25 cellular contexts compared by ENCODE assay signal in genomic region chr6:38583523-38583922, GRCh38. TPM values are rescaled to one million over a fixed set of nuclear protein-coding genes. Genes with fewer than 3 reads are reported as not detected.
DNase-seq lines count a peak whose midpoint lies in the region; ATAC-seq, FAIRE-seq and TF ChIP-seq lines count a peak whose summit lies in the region.
"Had no signal": no experiment of that assay in that cellular context is flagged by ENCODE, and none has a peak within 500 bp of the region (broad histone marks: within the 10 kb centered on the region; RNA-seq: fewer than 3 reads in every experiment).

No MANE protein-coding gene starts in this region.

- dilution Hi-C loops in endothelial cell of umbilical vein (cut with MboI; ENCODE audit: extremely low pct_ligation_motif_present, low sequenced_read_pairs), result no loop called here

- H3K27ac ChIP-seq in endothelial cell of umbilical vein (ENCODE audit: insufficient read depth, low read depth, low read length) (no peak overlapping the region), left lung (peak overlapping the region in 1 of 2 donors; percentile 74), thyroid gland (peak overlapping the region in 2 of 3 donors; percentile 21 to 43), uterus (no peak overlapping the region)
- H3K27ac ChIP-seq: BLaER1 had no signal

- intact Hi-C loops in endothelial cell of umbilical vein (cut with micrococcal nuclease) (no loop called here), left lung (cut with DNase I) (no loop called here), thyroid gland (cut with DNase I) (no loop called here), uterus (cut with DNase I; ENCODE audit: low total_unique reads) (no loop called here)

- no peaks in the 10 kb centered on the region for H4K20me1 ChIP-seq in endothelial cell of umbilical vein (replicated peaks; ENCODE audit: control insufficient read depth, extremely low read depth, insufficient read depth, low read length)
- H4K20me1 ChIP-seq: BLaER1 had no signal

- H3K9me1 ChIP-seq in endothelial cell of umbilical vein (replicated peaks; ENCODE audit: control insufficient read depth, extremely low read depth, insufficient read depth, low read length), result no peaks in the 10 kb centered on the region

- ATAC-seq in left lung (peak; percentile 75), HG03442 (IDR thresholded peaks at IDR 0.05; ENCODE audit: unreplicated experiment) (no peak)
- ATAC-seq: GM12878 had no signal

- H3K4me1 ChIP-seq in endothelial cell of umbilical vein (ENCODE audit: control insufficient read depth, extremely low read depth, insufficient read depth, low read length) (peaks cover 10% of the 10 kb centered on the region), left lung (no peaks in the 10 kb centered on the region), thyroid gland (peaks cover 6 to 11% of the 10 kb centered on the region in 2 donors), uterus (no peaks in the 10 kb centered on the region)
- H3K4me1 ChIP-seq: BLaER1 had no signal

- BruUV-seq in endothelial cell of umbilical vein (replicated peaks; lab: Mats Ljungman, UMichigan), result no TSS peak

- no peak for DNase-seq in endothelial cell of umbilical vein (ENCODE audit: low read depth, low spot score)
- no peak for DNase-seq in left lung
- no peak for DNase-seq in thyroid gland
- DNase-seq in uterus, result no peak
- DNase-seq: 8988T; ACHN; BE2C; C1 segment of cervical spinal cord; CD4-positive, alpha-beta memory T cell; CD4-positive, CD25-positive, alpha-beta regulatory T cell; CD8-positive, alpha-beta memory T cell; COR-L47; DMS 273 treated with DMSO at 0.1 percent for 48 hours; DMS153; DMS79; DND-41; EL; GDM1 had no signal

- H3K79me2 ChIP-seq in endothelial cell of umbilical vein (ENCODE audit: control insufficient read depth, insufficient read depth, low read length), result no peaks in the 10 kb centered on the region

- CTCF ChIA-PET in endothelial cell of umbilical vein (lab: Charles Lee), result interaction anchor here (1.1 to 2.5 kb wide), 3 partner anchors 8 to 18 kb away, joined by 3 to 9 read pairs (median 4); no protein-coding TSS in a partner anchor

- H3K9ac ChIP-seq in endothelial cell of umbilical vein (replicated peaks; ENCODE audit: extremely low read depth, insufficient read depth, low read length), result no peak overlapping the region
- H3K9ac ChIP-seq: BLaER1 had no signal

- H3K27me3 ChIP-seq in endothelial cell of umbilical vein (ENCODE audit: control insufficient read depth in 2 of 2, insufficient read depth in 2 of 2, low read length in 2 of 2) (no peaks in the 10 kb centered on the region), left lung (no peaks in the 10 kb centered on the region), thyroid gland (no peaks in the 10 kb centered on the region), uterus (no peaks in the 10 kb centered on the region)
- H3K27me3 ChIP-seq: BE2C, BLaER1 had no signal

- WGBS in thyroid gland, 2 donors, result 50 to 80% methylated on average over 1 of the region's 1 CpG

- no peaks in the 10 kb centered on the region for H3K9me3 ChIP-seq in endothelial cell of umbilical vein (replicated peaks; ENCODE audit: control insufficient read depth, insufficient read depth, low read length)
- no peaks in the 10 kb centered on the region for H3K9me3 ChIP-seq in left lung
- no peaks in the 10 kb centered on the region for H3K9me3 ChIP-seq in thyroid gland
- no peaks in the 10 kb centered on the region for H3K9me3 ChIP-seq in uterus
- H3K9me3 ChIP-seq: BE2C, BLaER1 had no signal

- POLR2A ChIA-PET in endothelial cell of umbilical vein (lab: Charles Lee), result no interaction called here

- H3K4me2 ChIP-seq in endothelial cell of umbilical vein (ENCODE audit: insufficient read depth, low read length), result no peak overlapping the region
- H3K4me2 ChIP-seq: BLaER1 had no signal

- H3K4me3 ChIP-seq in endothelial cell of umbilical vein (replicated peaks in 1 of 3; ENCODE audit: insufficient read depth in 1 of 3, low read depth in 1 of 3, low read length in 3 of 3) (no peak overlapping the region), left lung (no peak overlapping the region), thyroid gland (replicated peaks in 1 of 3) (no peak overlapping the region), uterus (no peak overlapping the region)
- H3K4me3 ChIP-seq: BLaER1, GM12878 had no signal

- H3K36me3 ChIP-seq in endothelial cell of umbilical vein (ENCODE audit: control insufficient read depth in 2 of 2, extremely low read depth in 1 of 2, insufficient read depth in 2 of 2, low read length in 2 of 2) (no peaks in the 10 kb centered on the region), left lung (peaks cover 0 to 18% of the 10 kb centered on the region in 2 donors), thyroid gland (peaks cover 0 to 3% of the 10 kb centered on the region in 2 donors), uterus (no peaks in the 10 kb centered on the region)
- H3K36me3 ChIP-seq: BLaER1 had no signal

- no peak overlapping the region for H2AFZ ChIP-seq in endothelial cell of umbilical vein (ENCODE audit: low read depth, low read length)

- no peak for TF ChIP-seq CTCF in endothelial cell of umbilical vein (IDR thresholded peaks at IDR 0.05; ENCODE audit: extremely low read depth in 1 of 2, insufficient read depth in 1 of 2, low read depth in 1 of 2, low read length in 2 of 2)
- no peak for TF ChIP-seq CTCF in left lung (IDR thresholded peaks at IDR 0.05)
- no peak for TF ChIP-seq CTCF in thyroid gland (IDR thresholded peaks at IDR 0.05)
- no peak for TF ChIP-seq CTCF in uterus (IDR thresholded peaks at IDR 0.05)

- peak; percentile 8 for FAIRE-seq in endothelial cell of umbilical vein (lab: Jason Lieb, UNC)
- FAIRE-seq: A204.1, GM12878, GM12892, GM18507, GM19239 had no signal

- no peak for TF ChIP-seq POLR2A in endothelial cell of umbilical vein (IDR thresholded peaks at IDR 0.05; ENCODE audit: low read depth, low read length)
- TF ChIP-seq POLR2A in thyroid gland (IDR thresholded peaks at IDR 0.05), result no peak
- no peak for TF ChIP-seq POLR2A in uterus (IDR thresholded peaks at IDR 0.05)

TF ChIP-seq in endothelial cell of umbilical vein, 7 proteins besides CTCF, POLR2A, EP300 and RAD21:
- TF ChIP-seq FOS (IDR thresholded peaks at IDR 0.05; ENCODE audit: borderline replicate concordance, insufficient read depth, low read length), result no peak
- no peak for TF ChIP-seq EZH2 (IDR thresholded peaks at IDR 0.05; ENCODE audit: borderline replicate concordance, low read depth, low read length, severe bottlenecking)
- TF ChIP-seq JUN (IDR thresholded peaks at IDR 0.05; ENCODE audit: borderline replicate concordance, insufficient read depth, insufficient read length, low read depth), result no peak
- no peak for TF ChIP-seq POLR2AphosphoS5 (IDR thresholded peaks at IDR 0.05; ENCODE audit: insufficient read depth, low read depth, low read length)
- no peak for TF ChIP-seq GATA2 (IDR thresholded peaks at IDR 0.05; ENCODE audit: insufficient read depth, insufficient read length, low read depth, low read length)
- no peak for TF ChIP-seq MYC (IDR thresholded peaks at IDR 0.05; ENCODE audit: low read depth, low read length)
- TF ChIP-seq, protein P1, sequence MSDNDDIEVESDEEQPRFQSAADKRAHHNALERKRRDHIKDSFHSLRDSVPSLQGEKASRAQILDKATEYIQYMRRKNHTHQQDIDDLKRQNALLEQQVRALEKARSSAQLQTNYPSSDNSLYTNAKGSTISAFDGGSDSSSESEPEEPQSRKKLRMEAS (IDR thresholded peaks at IDR 0.05; ENCODE audit: insufficient read depth, insufficient read length), result no peak

RNA-seq across cellular contexts. Expression of gene BTBD9, which starts 56.2 kb away (rescaled TPM):
- total RNA-seq in endothelial cell of umbilical vein (15.0 and 16.0 TPM in 2 replicates), left lung (10 to 100 TPM; 42.3 to 44.0 TPM), thyroid gland (10 to 100 TPM; 17.3 to 32.0 (median 27.4) TPM), uterus (10 to 100 TPM; 10.3 to 50.3 (median 34.4) TPM)
- polyA plus RNA-seq in endothelial cell of umbilical vein, result 3.4 and 4.9 TPM in 2 replicates
- polyA plus RNA-seq in endothelial cell of umbilical vein (2011; cell fraction: cytosol; rRNA removed), result 4.8 and 4.9 TPM in 2 replicates
- polyA plus RNA-seq in endothelial cell of umbilical vein (2011; cell fraction: nucleus; rRNA removed), result 11.8 and 12.4 TPM in 2 replicates
- polyA plus RNA-seq in endothelial cell of umbilical vein (2012), result 5.1 and 5.5 TPM in 2 replicates
- 35.1 and 45.7 TPM in 2 replicates for polyA minus RNA-seq in endothelial cell of umbilical vein
- 2.2 TPM for polyA minus RNA-seq in endothelial cell of umbilical vein (2011; cell fraction: cytosol; rRNA and poly(A)+ RNA removed)
- polyA minus RNA-seq in endothelial cell of umbilical vein (2011; cell fraction: nucleus; rRNA and poly(A)+ RNA removed), result 79.2 and 109 TPM in 2 replicates

Comparison
In these comparisons a context has a peak if more than half of its experiments do, and no peak if none do; other contexts are left out.
1. H3K27ac ChIP-seq: peak in thyroid gland (2 of 3); none in endothelial cell of umbilical vein (single experiment) and uterus (0 of 2).